12 cellular contexts compared by ENCODE assay signal in the genomic region with DNA sequence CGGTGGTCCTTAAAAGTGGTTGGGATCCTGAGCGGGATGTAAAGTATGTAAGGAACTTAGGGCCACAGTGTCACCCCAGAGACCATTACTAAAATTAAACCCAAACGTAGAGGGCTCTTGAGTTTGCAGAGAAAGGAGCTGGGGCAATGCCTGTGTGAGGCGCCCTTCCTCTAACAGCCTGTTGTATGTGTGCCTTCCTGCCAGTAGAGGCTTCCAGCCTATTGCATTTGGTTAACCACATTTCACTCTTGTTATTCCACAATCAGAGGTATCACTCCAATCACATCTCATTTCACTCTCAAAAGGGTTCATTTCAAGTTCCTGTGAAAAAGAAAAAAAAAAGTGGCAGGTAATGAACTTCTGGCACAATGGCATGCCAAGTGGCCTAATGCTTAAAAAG. TPM values are rescaled to one million over a fixed set of nuclear protein-coding genes. Genes with fewer than 3 reads are reported as not detected.
DNase-seq lines count a peak whose midpoint lies in the region; ATAC-seq, FAIRE-seq and TF ChIP-seq lines count a peak whose summit lies in the region.
"Had no signal": no experiment of that assay in that cellular context is flagged by ENCODE, and none has a peak within 500 bp of the region (broad histone marks: within the 10 kb centered on the region; RNA-seq: fewer than 3 reads in every experiment).

No MANE protein-coding gene starts in this region.

- H3K18ac ChIP-seq in IMR-90 (ENCODE audit: low read depth, low read length): peak overlapping the region; percentile 51

- no peak overlapping the region for H2AK9ac ChIP-seq in IMR-90 (replicated peaks; ENCODE audit: low read depth, low read length, poor library complexity)

- no peak overlapping the region for H2AFZ ChIP-seq in IMR-90 (replicated peaks; ENCODE audit: low read length, poor library complexity)

- H3K36me3 ChIP-seq in IMR-90 (ENCODE audit: control insufficient read depth, insufficient read depth, low read length): no peaks in the 10 kb centered on the region

- peak; percentile 55 for ATAC-seq in GM18858 (IDR thresholded peaks at IDR 0.05; ENCODE audit: unreplicated experiment)
- ATAC-seq in IMR-90 (ENCODE audit: low read depth): peak; percentile 43
- no peak for ATAC-seq in HG03025 (IDR thresholded peaks at IDR 0.05; ENCODE audit: low FRiP score, unreplicated experiment)
- ATAC-seq: left colon had no signal

- H2AK5ac ChIP-seq in IMR-90 (ENCODE audit: low read depth, low read length): peak overlapping the region; percentile 48; the same call in 1 of the 2 replicates

- TF ChIP-seq CTCF in AG09309 (IDR thresholded peaks at IDR 0.05; ENCODE audit: control insufficient read depth, insufficient read depth, low read depth, low read length, missing control alignments) (peak; percentile 35), IMR-90 (conservative IDR thresholded peaks at IDR 0.05; ENCODE audit: low read depth, low read length) (peak; percentile 32), fibroblast of mammary gland (conservative IDR thresholded peaks at IDR 0.05; ENCODE audit: control insufficient read depth, insufficient read depth, low read depth, low read length) (peak; percentile 21)

- POLR2A ChIA-PET in IMR-90 (lab: Charles Lee; ENCODE audit: unreplicated experiment): interaction anchor here (0.6 kb wide), 1 partner anchor 22 kb away, joined by 5 read pairs; no protein-coding TSS in a partner anchor

- TF ChIP-seq POLR2A in IMR-90 (IDR thresholded peaks at IDR 0.05; ENCODE audit: low read depth, low read length) (no peak), GM12891 (IDR thresholded peaks at IDR 0.05; ENCODE audit: low read depth, low read length) (no peak)

- peak overlapping the region; percentile 16 for H3K9ac ChIP-seq in IMR-90 (ENCODE audit: low read depth, low read length)

- H3K4me1 ChIP-seq in IMR-90 (ENCODE audit: control insufficient read depth, insufficient read depth, low read length): peaks cover 5% of the 10 kb centered on the region

- peak overlapping the region; percentile 75; the same call in 1 of the 2 replicates for H3K27ac ChIP-seq in IMR-90 (ENCODE audit: insufficient read depth, low read length)
- H3K27ac ChIP-seq: HL-60 had no signal

- no peak for TF ChIP-seq RAD21 in IMR-90 (IDR thresholded peaks at IDR 0.05; ENCODE audit: low read length)

- FAIRE-seq in GM12891 (lab: Jason Lieb, UNC): no peak

- CTCF ChIA-PET in IMR-90 (lab: Yijun Ruan, JAX): interaction anchor here (0.6 to 1.2 kb wide), 7 partner anchors 10 to 934 kb away, joined by 3 to 11 read pairs (median 4); no protein-coding TSS in a partner anchor

- H3K9me3 ChIP-seq in IMR-90 (ENCODE audit: control insufficient read depth, insufficient read depth, low read length): no peaks in the 10 kb centered on the region
- H3K9me3 ChIP-seq: Caco-2 had no signal

- intact Hi-C loops in IMR-90 (cut with micrococcal nuclease): no loop called here

- DNase-seq in AG09309 (ENCODE audit: low read depth) (no peak), IMR-90 (no peak), fibroblast of mammary gland (ENCODE audit: low read depth) (peak; percentile 21), LoVo (ENCODE audit: low spot score) (no peak), DMS79 (lab: John Stamatoyannopoulos, UW) (no peak), GM12891 (ENCODE audit: insufficient read length, low spot score) (no peak)
- DNase-seq: activated T-cell treated with anti-CD3 and anti-CD28 coated beads, Interleukin-2, amount 50 U/mL, for 1 hour; Caco-2; left colon had no signal

- no TSS peak for BruUV-seq in IMR-90 (replicated peaks; lab: Mats Ljungman, UMichigan)

- no peak overlapping the region; the same call in 1 of the 2 replicates for H3K56ac ChIP-seq in IMR-90 (ENCODE audit: extremely low read depth, insufficient read depth, low read length)

- peak overlapping the region; percentile 61 to 78; a peak in 2 of 4 replicates for H4K8ac ChIP-seq in IMR-90 (ENCODE audit: low read depth in 2 of 2, low read length in 2 of 2)

- H2BK15ac ChIP-seq in IMR-90 (ENCODE audit: low read depth, low read length): peak overlapping the region; percentile 73; the same call in 2 of the 3 replicates

- peak overlapping the region; percentile 77 for H2BK120ac ChIP-seq in IMR-90 (ENCODE audit: low read depth, low read length)

- in situ Hi-C loops in IMR-90 (cut with MboI; ENCODE audit: low sequenced_read_pairs): no loop called here

- no peak overlapping the region; the same call in 1 of the 2 replicates for H3K14ac ChIP-seq in IMR-90 (replicated peaks; ENCODE audit: low read depth, low read length)

- peaks cover 9% of the 10 kb centered on the region; the same call in 1 of the 2 replicates for H3K9me1 ChIP-seq in IMR-90 (ENCODE audit: insufficient read depth, low read length)

- H3K23ac ChIP-seq in IMR-90 (ENCODE audit: low read depth, low read length): peak overlapping the region; percentile 75; the same call in 1 of the 2 replicates

- 80% methylated on average over 1 of the region's 4 CpGs; no CpG with 5 or more reads in 1 of the 2 experiments for WGBS in IMR-90 (ENCODE audit: extremely low coverage in 2 of 2, insufficient read length in 1 of 2), 2 experiments

- peak overlapping the region; percentile 42; the same call in 1 of the 2 replicates for H4K91ac ChIP-seq in IMR-90 (ENCODE audit: insufficient read depth, low read depth, low read length)

- peak overlapping the region; percentile 72 for H3K4ac ChIP-seq in IMR-90 (ENCODE audit: low read depth, low read length)

- dilution Hi-C loops in IMR-90 (cut with HindIII; ENCODE audit: low sequenced_read_pairs, unreplicated experiment): no loop called here

- peaks cover 31 to 55% of the 10 kb centered on the region in 2 experiments for H3K79me1 ChIP-seq in IMR-90 (ENCODE audit: low read depth in 1 of 2, low read length in 2 of 2)

- peak overlapping the region; percentile 36 for H2BK20ac ChIP-seq in IMR-90 (ENCODE audit: low read depth, low read length)

- no peaks in the 10 kb centered on the region for H3K27me3 ChIP-seq in IMR-90 (ENCODE audit: control insufficient read depth, insufficient read depth, low read length)

- no peaks in the 10 kb centered on the region; the same call in 1 of the 2 replicates for H4K20me1 ChIP-seq in IMR-90 (ENCODE audit: insufficient read depth, low read length)

- H3K4me3 ChIP-seq in AG09309 (ENCODE audit: control insufficient read depth, low read depth, low read length): no peak overlapping the region
- no peak overlapping the region for H3K4me3 ChIP-seq in IMR-90 (ENCODE audit: insufficient read depth, low read depth, low read length)
- no peak overlapping the region for H3K4me3 ChIP-seq in fibroblast of mammary gland (ENCODE audit: control insufficient read depth, low read depth, low read length)

- peak overlapping the region; percentile 20 for H3K4me2 ChIP-seq in IMR-90 (ENCODE audit: low read depth, low read length)

- peak overlapping the region; percentile 77 for H2BK5ac ChIP-seq in IMR-90 (ENCODE audit: low read depth, low read length, poor library complexity, severe bottlenecking)

- peak overlapping the region; percentile 30 for H4K5ac ChIP-seq in IMR-90 (ENCODE audit: low read depth, low read length)

TF ChIP-seq in IMR-90, 13 proteins besides CTCF, POLR2A, EP300 and RAD21:
- TF ChIP-seq RCOR1 (IDR thresholded peaks at IDR 0.05; ENCODE audit: insufficient replicate concordance, low read length): no peak
- no peak for TF ChIP-seq NFE2L2 (IDR thresholded peaks at IDR 0.05; ENCODE audit: low read depth, low read length)

TF ChIP-seq in GM12891, 5 proteins besides CTCF, POLR2A, EP300 and RAD21:
- TF ChIP-seq POU2F2 (IDR thresholded peaks at IDR 0.05; ENCODE audit: low read depth, low read length) (no peak), SPI1 (IDR thresholded peaks at IDR 0.05; ENCODE audit: low read depth, low read length) (no peak), PAX5 (IDR thresholded peaks at IDR 0.05; ENCODE audit: insufficient read depth, low read length, severe bottlenecking) (no peak), POLR2AphosphoS5 (IDR thresholded peaks at IDR 0.05; ENCODE audit: low read depth, low read length) (no peak), TAF1 (IDR thresholded peaks at IDR 0.05; ENCODE audit: low read depth, low read length) (no peak)

RNA-seq across cellular contexts. Expression of gene DIAPH3, which starts 29.4 kb away (rescaled TPM):
- total RNA-seq in IMR-90 (2012; rRNA removed): 9.3 and 16.1 TPM in 2 replicates
- polyA plus RNA-seq in IMR-90 (2012; rRNA removed): 8.5 and 8.9 TPM in 2 replicates
- 1.3 and 1.5 TPM in 2 replicates for polyA plus RNA-seq in IMR-90 (2012; cell fraction: cytosol; rRNA removed)
- polyA plus RNA-seq in IMR-90 (2012; cell fraction: nucleus; rRNA removed; ENCODE audit: low replicate concordance): 1.0 and 5.1 TPM in 2 replicates
- 6.1 TPM for polyA plus RNA-seq in GM12891 (2012; ENCODE audit: low read depth, missing spikeins)
